Comparison of ENCODE assay signal across 27 cellular contexts in the genomic region with DNA sequence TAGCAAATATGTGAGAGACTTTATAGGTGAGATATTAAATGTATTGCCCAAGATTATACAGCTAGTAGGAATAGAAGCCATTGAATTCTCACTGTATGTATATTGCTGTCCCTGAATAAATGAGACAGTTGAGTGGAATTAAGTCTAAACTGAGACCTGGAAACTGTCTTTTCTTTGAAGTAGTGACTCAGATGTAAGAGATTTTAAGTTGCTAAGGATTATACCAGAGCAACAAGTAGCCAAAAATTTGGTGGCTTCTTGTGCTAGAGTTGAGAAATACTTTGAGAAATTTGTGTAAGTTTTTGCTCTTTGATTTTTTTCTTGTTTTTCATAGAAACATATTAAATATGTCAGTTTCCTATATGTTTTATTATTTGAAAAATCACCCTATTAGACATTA. TPM values are rescaled to one million over a fixed set of nuclear protein-coding genes. Genes with fewer than 3 reads are reported as not detected.
DNase-seq lines count a peak whose midpoint lies in the region; ATAC-seq and TF ChIP-seq lines count a peak whose summit lies in the region.
"Had no signal": no experiment of that assay in that cellular context is flagged by ENCODE, and none has a peak within 500 bp of the region (broad histone marks: within the 10 kb centered on the region; RNA-seq: fewer than 3 reads in every experiment).

No MANE protein-coding gene starts in this region.

- POLR2A ChIA-PET in HCT116 (lab: Charles Lee), result no interaction called here

- no peak for TF ChIP-seq POLR2A in HCT116 (IDR thresholded peaks at IDR 0.05; ENCODE audit: borderline replicate concordance, extremely low read depth, insufficient read depth, insufficient read length)

- 0 out of 2 replicates have a peak overlapping the region, but pooled peaks have one; percentile 6 for H3K4me2 ChIP-seq in HCT116 (ENCODE audit: low read length)

- CTCF ChIA-PET in HCT116 (lab: Charles Lee), result no interaction called here

- TF ChIP-seq CTCF in HCT116 (IDR thresholded peaks at IDR 0.05 in 2 of 3, conservative IDR thresholded peaks at IDR 0.05 in 1 of 3; ENCODE audit: borderline replicate concordance in 1 of 3, insufficient read depth in 1 of 3, low read depth in 2 of 3, low read length in 2 of 3) (no peak), fibroblast of mammary gland (conservative IDR thresholded peaks at IDR 0.05; ENCODE audit: control insufficient read depth, insufficient read depth, low read depth, low read length) (no peak), GM10266 (IDR thresholded peaks at IDR 0.05; ENCODE audit: control insufficient read depth, insufficient read depth, low read depth, missing control alignments) (no peak)

- DNase-seq in HCT116 (ENCODE audit: low read depth, low spot score) (no peak), adipocyte (ENCODE audit: low read depth) (peak; percentile 46), fibroblast of mammary gland (ENCODE audit: low read depth) (peak; percentile 51), NCI-H446 treated with DMSO at 0.1 percent for 48 hours (lab: John Stamatoyannopoulos, UW) (no peak), amygdala (lab: John Stamatoyannopoulos, UW) (no peak), GM10266 (ENCODE audit: extremely low spot score) (no peak), NCI-H2196 treated with DMSO at 0.1 percent for 48 hours (lab: John Stamatoyannopoulos, UW; ENCODE audit: unreplicated experiment) (no peak)
- DNase-seq: activated CD4-positive, alpha-beta T cell treated with anti-CD3 and anti-CD28 coated beads for 36 hours; activated CD8-positive, alpha-beta memory T cell treated with anti-CD3 and anti-CD28 coated beads for 24 hours; activated gamma-delta T cell treated with Interleukin-2 at 50 U/mL for 16 hours; adrenal gland; CD8-positive, alpha-beta T cell; left lung; mesendoderm; MG63; NCI-H1436; NCI-H2081 treated with DMSO at 0.1 percent for 48 hours; NCI-H345; NCI-H82; stimulated activated naive CD8-positive, alpha-beta T cell treated with anti-CD3 and anti-CD28 coated beads, Interleukin-15, Interleukin-2, amounts not matched to agents 100 U/mL and 50 U/mL, for 24 hours had no signal

- H2AFZ ChIP-seq in ACC112 (ENCODE audit: low read length, unreplicated experiment) (no peak overlapping the region), HCT116 (ENCODE audit: low read depth, low read length, poor library complexity, severe bottlenecking) (no peak overlapping the region)

- intact Hi-C loops in HCT116 (cut with micrococcal nuclease), result no loop called here

- H3K27me3 ChIP-seq in ACC112 (ENCODE audit: insufficient read depth, low read length), result no peaks in the 10 kb centered on the region
- H3K27me3 ChIP-seq in HCT116 (ENCODE audit: insufficient read depth, low read length), result no peaks in the 10 kb centered on the region
- no peaks in the 10 kb centered on the region for H3K27me3 ChIP-seq in adipocyte (replicated peaks; ENCODE audit: control insufficient read depth, insufficient read depth, low read length)
- H3K27me3 ChIP-seq: adrenal gland, left lung, MG63, neutrophil, vagina had no signal

- no TSS peak for BruUV-seq in HCT116 (replicated peaks; lab: Mats Ljungman, UMichigan)

- peaks cover 46% of the 10 kb centered on the region for H3K4me1 ChIP-seq in ACC112 (ENCODE audit: control insufficient read depth, insufficient read depth, low read length, unreplicated experiment)
- H3K4me1 ChIP-seq in HCT116 (ENCODE audit: control insufficient read depth in 1 of 2, insufficient read depth in 2 of 2, low read length in 2 of 2), result peaks cover 5 to 27% of the 10 kb centered on the region in 2 experiments
- peaks cover 16% of the 10 kb centered on the region for H3K4me1 ChIP-seq in adipocyte (ENCODE audit: control insufficient read depth, insufficient read depth, low read length)
- H3K4me1 ChIP-seq: adrenal gland, left lung, vagina had no signal

- no peaks in the 10 kb centered on the region for H3K9me2 ChIP-seq in HCT116 (ENCODE audit: insufficient read depth)

- no peak for ATAC-seq in HCT116
- ATAC-seq: activated CD4-positive, alpha-beta T cell treated with anti-CD3 and anti-CD28 coated beads for 36 hours; CD8-positive, alpha-beta T cell; esophagus mucosa; left lung; stimulated activated naive CD8-positive, alpha-beta T cell treated with anti-CD3 and anti-CD28 coated beads, Interleukin-15, Interleukin-2, amounts not matched to agents 100 U/mL and 50 U/mL, for 24 hours had no signal

- RAD21 ChIA-PET in HCT116 (lab: Charles Lee; ENCODE audit: low non-redundant PET in 1 of 2, low total read pairs in 2 of 2, uncharacterized antibody in 2 of 2, unreplicated experiment in 2 of 2), result no interaction called here

- H3K36me3 ChIP-seq in ACC112 (ENCODE audit: insufficient read depth, low read length) (peaks cover 4% of the 10 kb centered on the region; the same call in 1 of the 2 replicates), HCT116 (ENCODE audit: control insufficient read depth in 1 of 2, insufficient read depth in 2 of 2, low read length in 2 of 2) (peaks cover 0 to 6% of the 10 kb centered on the region in 2 experiments; a peak in 2 of 4 replicates), adipocyte (ENCODE audit: control insufficient read depth, insufficient read depth, low read length, severe bottlenecking) (no peaks in the 10 kb centered on the region)
- H3K36me3 ChIP-seq: adrenal gland, left lung, MG63, neutrophil, thoracic aorta, vagina had no signal

- H3K9ac ChIP-seq in HCT116 (ENCODE audit: low read length), result no peak overlapping the region
- H3K9ac ChIP-seq in adipocyte (ENCODE audit: low read length), result no peak overlapping the region

- H3K4me3 ChIP-seq in ACC112 (ENCODE audit: low read depth, low read length) (no peak overlapping the region), HCT116 (replicated peaks in 1 of 2; ENCODE audit: low read depth in 1 of 2, low read length in 2 of 2) (no peak overlapping the region), adipocyte (ENCODE audit: low read length) (no peak overlapping the region), fibroblast of mammary gland (ENCODE audit: control insufficient read depth, low read depth, low read length) (no peak overlapping the region)
- H3K4me3 ChIP-seq: adrenal gland, left lung, MG63, thoracic aorta, vagina had no signal

- H3K27ac ChIP-seq in ACC112 (ENCODE audit: low read depth, low read length) (peak overlapping the region; percentile 24; the same call in 1 of the 2 replicates), HCT116 (ENCODE audit: low read depth, low read length) (no peak overlapping the region)
- H3K27ac ChIP-seq: 22Rv1, adrenal gland, left lung, neutrophil, RWPE1, thoracic aorta, vagina had no signal

- TF ChIP-seq RAD21 in HCT116 (IDR thresholded peaks at IDR 0.05; ENCODE audit: low read depth), result no peak

- H3K9me3 ChIP-seq in HCT116 (ENCODE audit: control insufficient read depth in 1 of 2, insufficient read depth in 1 of 2, low read depth in 1 of 2, low read length in 2 of 2) (peaks cover 3 to 4% of the 10 kb centered on the region in 2 experiments; a peak in 1 of 4 replicates), adipocyte (ENCODE audit: control insufficient read depth, low read length) (no peaks in the 10 kb centered on the region)
- H3K9me3 ChIP-seq: adrenal gland, left lung, neutrophil, thoracic aorta, vagina had no signal

- H4K20me1 ChIP-seq in HCT116 (ENCODE audit: insufficient read depth), result no peaks in the 10 kb centered on the region

- peaks cover 76% of the 10 kb centered on the region for H3K79me2 ChIP-seq in ACC112 (ENCODE audit: control insufficient read depth, insufficient read depth, low read length, unreplicated experiment)
- peaks cover 33% of the 10 kb centered on the region; the same call in 1 of the 2 replicates for H3K79me2 ChIP-seq in HCT116 (ENCODE audit: insufficient read depth, low read length)

TF ChIP-seq in HCT116, 20 proteins besides CTCF, POLR2A, EP300 and RAD21:
- TF ChIP-seq EZH2 (IDR thresholded peaks at IDR 0.05), result no peak
- no peak for TF ChIP-seq ELF1 (IDR thresholded peaks at IDR 0.05; ENCODE audit: borderline replicate concordance, low read depth)
- no peak for TF ChIP-seq JUND (IDR thresholded peaks at IDR 0.05)
- no peak for TF ChIP-seq EGR1 (IDR thresholded peaks at IDR 0.05; ENCODE audit: low read depth)

RNA-seq across cellular contexts. Expression of a gene that starts 58.7 kb away (rescaled TPM):
- 53.2 TPM for total RNA-seq in HCT116 (2021; ENCODE audit: unreplicated experiment)
- polyA plus RNA-seq in HCT116 (2012), result 24.1 and 27.4 TPM in 2 replicates

Comparison
In these comparisons a context has a peak if more than half of its experiments do, and no peak if none do; other contexts are left out.
1. DNase-seq: peak in adipocyte (single experiment) and fibroblast of mammary gland (single experiment); none in HCT116 (single experiment), NCI-H446 treated with DMSO at 0.1 percent for 48 hours (single experiment), amygdala (0 of 56), GM10266 (single experiment) and NCI-H2196 treated with DMSO at 0.1 percent for 48 hours (single experiment).